ENCODE assay signal across 20 cellular contexts in the genomic region with DNA sequence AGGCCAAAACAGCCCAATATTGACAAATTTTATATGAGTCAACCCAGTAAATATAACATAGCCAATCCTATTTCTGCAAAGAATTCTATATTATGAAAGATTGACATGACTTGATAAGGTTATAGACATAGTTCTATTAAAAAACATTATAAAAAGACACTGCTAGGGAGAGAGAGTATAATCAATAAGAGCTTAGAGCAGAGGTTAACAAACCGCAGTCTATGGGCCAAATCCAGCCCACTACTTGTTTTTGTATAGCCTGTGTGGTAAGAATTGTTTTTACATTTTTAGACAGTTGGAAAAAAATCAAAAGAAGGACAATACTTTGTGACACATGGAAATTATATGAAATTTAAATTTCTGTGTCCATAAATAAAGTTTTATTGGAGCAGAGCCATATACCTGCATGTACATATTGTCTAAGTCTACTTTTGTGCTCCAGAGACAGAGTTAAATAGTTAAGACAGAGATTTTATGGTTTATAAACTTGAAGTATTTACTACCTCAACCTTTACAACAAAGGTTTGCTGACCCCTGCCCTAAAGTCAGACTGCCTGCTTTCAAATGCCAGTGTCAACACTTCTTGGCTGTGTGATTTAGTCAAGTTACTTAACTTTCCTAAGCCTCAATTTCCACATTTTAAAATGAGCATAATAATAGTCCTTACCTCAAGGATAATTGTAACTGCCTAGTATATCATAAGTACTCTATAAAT. TPM values are rescaled to one million over a fixed set of nuclear protein-coding genes. Genes with fewer than 3 reads are reported as not detected.
DNase-seq lines count a peak whose midpoint lies in the region; ATAC-seq and TF ChIP-seq lines count a peak whose summit lies in the region.
"Had no signal": no experiment of that assay in that cellular context is flagged by ENCODE, and none has a peak within 500 bp of the region (broad histone marks: within the 10 kb centered on the region; RNA-seq: fewer than 3 reads in every experiment).

No MANE protein-coding gene starts in this region.

- no peaks in the 10 kb centered on the region for H3K27me3 Mint-ChIP-seq in CD14-positive monocyte (ENCODE audit: low read depth in 3 of 3)

- H4K91ac ChIP-seq in neuronal stem cell (ENCODE audit: low read depth, low read length, poor library complexity), result no peak overlapping the region

- DNase-seq in CD14-positive monocyte (ENCODE audit: low spot score) (no peak), HCT116 (ENCODE audit: low read depth, low spot score) (no peak), left colon (no peak), neuronal stem cell (ENCODE audit: low spot score) (peak; percentile 26), retina (no peak)
- no peak for DNase-seq in stimulated activated CD8-positive, alpha-beta memory T cell treated with anti-CD3 and anti-CD28 coated beads, Interleukin-4, amount 100 ng/mL, for 48 hours
- DNase-seq: DMS79, H9, IMR-90, NCI-H1105, NCI-H146, NCI-H2029, NCI-H345, NCI-H526, OCI-M1 had no signal

- no peak overlapping the region for H2BK12ac ChIP-seq in neuronal stem cell (ENCODE audit: low read length)

- H3K4ac ChIP-seq in neuronal stem cell (ENCODE audit: low read length), result no peak overlapping the region

- H3K79me1 ChIP-seq in neuronal stem cell (ENCODE audit: low read depth, low read length), result no peaks in the 10 kb centered on the region

- no peak overlapping the region for H3K4me3 Mint-ChIP-seq in CD14-positive monocyte
- H3K4me3 Mint-ChIP-seq: H9 had no signal

- no peak for TF ChIP-seq POLR2A in HCT116 (IDR thresholded peaks at IDR 0.05; ENCODE audit: borderline replicate concordance, extremely low read depth, insufficient read depth, insufficient read length)

- H3K36me3 Mint-ChIP-seq in CD14-positive monocyte, result no peaks in the 10 kb centered on the region

- ATAC-seq in HCT116 (no peak), left colon (peak; percentile 84), HG02884 (IDR thresholded peaks at IDR 0.05; ENCODE audit: unreplicated experiment) (no peak)
- ATAC-seq: Right ventricle myocardium inferior had no signal

- BruUV-seq in HCT116 (replicated peaks; lab: Mats Ljungman, UMichigan), result no TSS peak

- H3K27me3 ChIP-seq in HCT116 (ENCODE audit: insufficient read depth, low read length) (no peaks in the 10 kb centered on the region), neuronal stem cell (ENCODE audit: control insufficient read depth in 3 of 3, insufficient read depth in 3 of 3, low read depth in 1 of 3, low read length in 3 of 3) (no peaks in the 10 kb centered on the region)
- H3K27me3 ChIP-seq: SJSA1 had no signal

- H3K9ac ChIP-seq in HCT116 (ENCODE audit: low read length), result no peak overlapping the region
- H3K9ac ChIP-seq in neuronal stem cell (ENCODE audit: low read depth, low read length, poor library complexity), result no peak overlapping the region
- H3K9ac ChIP-seq: KMS-11 had no signal

- no peak overlapping the region for H4K8ac ChIP-seq in neuronal stem cell (ENCODE audit: low read depth, low read length)

- no peaks in the 10 kb centered on the region; a peak in 1 of 4 replicates for H3K36me3 ChIP-seq in HCT116 (ENCODE audit: control insufficient read depth in 1 of 2, insufficient read depth in 2 of 2, low read length in 2 of 2)
- no peaks in the 10 kb centered on the region for H3K36me3 ChIP-seq in neuronal stem cell (replicated peaks in 1 of 2; ENCODE audit: control insufficient read depth in 2 of 2, insufficient read depth in 2 of 2, low read length in 2 of 2)
- H3K36me3 ChIP-seq: SJSA1 had no signal

- H3K27ac Mint-ChIP-seq in CD14-positive monocyte, result peak overlapping the region; percentile 81 to 93 (median 88)
- H3K27ac Mint-ChIP-seq: H9 had no signal

- CTCF ChIA-PET in HCT116 (lab: Charles Lee), result no interaction called here

- no peaks in the 10 kb centered on the region for H3K9me2 ChIP-seq in HCT116 (ENCODE audit: insufficient read depth)

- H3K4me1 Mint-ChIP-seq in CD14-positive monocyte, result peaks cover 45% of the 10 kb centered on the region

- TF ChIP-seq CTCF in CD14-positive monocyte (IDR thresholded peaks at IDR 0.05) (no peak), HCT116 (IDR thresholded peaks at IDR 0.05 in 2 of 3, conservative IDR thresholded peaks at IDR 0.05 in 1 of 3; ENCODE audit: borderline replicate concordance in 1 of 3, insufficient read depth in 1 of 3, low read depth in 2 of 3, low read length in 2 of 3) (no peak)

- intact Hi-C loops in CD14-positive monocyte (cut with micrococcal nuclease), result loop anchor here in 1 of 2 donors (10.0 kb wide), 1 partner anchor 48 kb away; a partner anchor contains a TSS
- intact Hi-C loops in HCT116 (cut with micrococcal nuclease), result no loop called here
- intact Hi-C loops in left colon (cut with DNase I, micrococcal nuclease), result no loop called here

- H3K14ac ChIP-seq in neuronal stem cell (ENCODE audit: low read length), result no peak overlapping the region

- H3K18ac ChIP-seq in neuronal stem cell (ENCODE audit: low read length), result no peak overlapping the region

- no CpG with 5 or more reads among the region's 1 CpG for WGBS in neuronal stem cell (ENCODE audit: extremely low coverage in 2 of 2, insufficient read length in 2 of 2, insufficient replicate concordance in 1 of 2), 2 donors

- no peak overlapping the region for H2BK15ac ChIP-seq in neuronal stem cell (ENCODE audit: low read length)

- POLR2A ChIA-PET in HCT116 (lab: Charles Lee), result interaction anchor here (1.3 kb wide), 1 partner anchor 8 kb away, joined by 3 read pairs; no protein-coding TSS in a partner anchor

- H3K4me3 ChIP-seq in HCT116 (replicated peaks in 1 of 2; ENCODE audit: low read depth in 1 of 2, low read length in 2 of 2) (no peak overlapping the region), neuronal stem cell (ENCODE audit: low read length in 2 of 2) (no peak overlapping the region)
- H3K4me3 ChIP-seq: SJSA1 had no signal

- H2BK120ac ChIP-seq in neuronal stem cell (ENCODE audit: low read depth, low read length), result no peak overlapping the region

- no peaks in the 10 kb centered on the region for H4K20me1 ChIP-seq in HCT116 (ENCODE audit: insufficient read depth)

- RAD21 ChIA-PET in HCT116 (lab: Charles Lee; ENCODE audit: low non-redundant PET in 1 of 2, low total read pairs in 2 of 2, uncharacterized antibody in 2 of 2, unreplicated experiment in 2 of 2), result no interaction called here

- H2BK5ac ChIP-seq in neuronal stem cell (ENCODE audit: low read length), result no peak overlapping the region

- H2AFZ ChIP-seq in HCT116 (ENCODE audit: low read depth, low read length, poor library complexity, severe bottlenecking) (peak overlapping the region; percentile 10), neuronal stem cell (ENCODE audit: low read length) (no peak overlapping the region)

- H3K4me1 ChIP-seq in HCT116 (ENCODE audit: control insufficient read depth in 1 of 2, insufficient read depth in 2 of 2, low read length in 2 of 2) (peaks cover 10 to 52% of the 10 kb centered on the region in 2 experiments; a peak in 3 of 4 replicates), neuronal stem cell (ENCODE audit: control insufficient read depth in 2 of 2, insufficient read depth in 1 of 2, low read depth in 1 of 2, low read length in 2 of 2) (peaks cover 0 to 47% of the 10 kb centered on the region in 2 donors)

- H3K9me3 ChIP-seq in HCT116 (ENCODE audit: control insufficient read depth in 1 of 2, insufficient read depth in 1 of 2, low read depth in 1 of 2, low read length in 2 of 2) (no peaks in the 10 kb centered on the region), neuronal stem cell (replicated peaks in 1 of 2; ENCODE audit: control insufficient read depth in 2 of 2, insufficient read depth in 1 of 2, low read depth in 1 of 2, low read length in 2 of 2) (no peaks in the 10 kb centered on the region)
- H3K9me3 ChIP-seq: SJSA1 had no signal

- no peaks in the 10 kb centered on the region for H3K79me2 ChIP-seq in HCT116 (ENCODE audit: insufficient read depth, low read length)

- H3K23ac ChIP-seq in neuronal stem cell (ENCODE audit: low read depth, low read length, poor library complexity), result no peak overlapping the region

- H3K4me2 ChIP-seq in HCT116 (ENCODE audit: low read length), result no peak overlapping the region
- H3K4me2 ChIP-seq in neuronal stem cell (ENCODE audit: insufficient read depth, low read length, poor library complexity, severe bottlenecking), result no peak overlapping the region
- H3K4me2 ChIP-seq: KMS-11 had no signal

- no peak for TF ChIP-seq RAD21 in HCT116 (IDR thresholded peaks at IDR 0.05; ENCODE audit: low read depth)

- H3K27ac ChIP-seq in HCT116 (ENCODE audit: low read depth, low read length) (no peak overlapping the region), neuronal stem cell (replicated peaks; ENCODE audit: low read length) (no peak overlapping the region)
- H3K27ac ChIP-seq: C4-2B, KMS-11, SJSA1 had no signal

- no peaks in the 10 kb centered on the region for H3K9me3 Mint-ChIP-seq in CD14-positive monocyte
- H3K9me3 Mint-ChIP-seq: H9 had no signal

- H2AK5ac ChIP-seq in neuronal stem cell (ENCODE audit: low read depth, low read length), result no peak overlapping the region

TF ChIP-seq in HCT116, 20 proteins besides CTCF, POLR2A, EP300 and RAD21:
- TF ChIP-seq ZFX (IDR thresholded peaks at IDR 0.05), result no peak
- no peak for TF ChIP-seq POLR2AphosphoS5 (IDR thresholded peaks at IDR 0.05; ENCODE audit: low read depth, low read length)
TF ChIP-seq in HCT116: peak in this region for 0.

RNA-seq across cellular contexts. Expression of a gene that starts 44.5 kb away (rescaled TPM):
- polyA plus RNA-seq in CD14-positive monocyte, result 10 to 100 TPM; 17.9 to 23.0 TPM
- total RNA-seq in HCT116 (2021; ENCODE audit: unreplicated experiment), result 1,605 TPM
- polyA plus RNA-seq in HCT116 (2012), result 428 and 446 TPM in 2 replicates
- total RNA-seq in left colon, result 100 to 1,000 TPM; 287 to 367 TPM
- polyA plus RNA-seq in neuronal stem cell (2013, experiment 1 of 2), result 17.1 TPM
- polyA plus RNA-seq in neuronal stem cell (2013, experiment 2 of 2), result 18.2 TPM
